In genomic region chr17:62064791-62065563, GRCh38 we compare ENCODE assay signal across 8 cellular contexts. TPM values are rescaled to one million over a fixed set of nuclear protein-coding genes. Genes with fewer than 3 reads are reported as not detected.
A peak's percentile ranks its signal among the peaks of the same experiment; 100 is the strongest.
DNase-seq lines count a peak whose midpoint lies in the region; ATAC-seq, FAIRE-seq and TF ChIP-seq lines count a peak whose summit lies in the region.

MED13 (minus strand) TSS chr17:62065278; CDS start chr17:62065205, 73 bp downstream.

- H3K27me3 ChIP-seq in mammary epithelial cell (ENCODE audit: insufficient read depth, low read length) = no peaks in the 10 kb centered on the region
- no peaks in the 10 kb centered on the region for H3K27me3 ChIP-seq in small intestine (ENCODE audit: control insufficient read depth in 2 of 2, insufficient read depth in 2 of 2, low read length in 2 of 2)

- peak within 1 kb of the TSS; percentile 97 for H3K27ac Mint-ChIP-seq in activated B cell treated with CpG ODN at 0.5 μM for 24 hours
- H3K27ac Mint-ChIP-seq in immature natural killer cell = peak within 1 kb of the TSS; percentile 92 to 99 (median 98)

- peaks cover 2% of the 10 kb centered on the region for H4K20me1 ChIP-seq in mammary epithelial cell (ENCODE audit: insufficient read depth, low read length)

- peak within 1 kb of the TSS; percentile 100 for H3K9ac ChIP-seq in mammary epithelial cell (ENCODE audit: insufficient read depth, low read length)

- H3K27ac ChIP-seq in mammary epithelial cell (ENCODE audit: insufficient read depth, low read depth, low read length) (peak within 1 kb of the TSS; percentile 96), small intestine (ENCODE audit: low read depth in 1 of 2, low read length in 1 of 2) (peak within 1 kb of the TSS; percentile 91 to 100)

- no peaks in the 10 kb centered on the region for H3K9me3 ChIP-seq in mammary epithelial cell (replicated peaks; ENCODE audit: insufficient read depth, low read length)
- no peaks in the 10 kb centered on the region for H3K9me3 ChIP-seq in small intestine (ENCODE audit: control insufficient read depth, low read depth)

- DNase-seq in AG09309 (ENCODE audit: low read depth) (no peak), GM19238 (ENCODE audit: insufficient read length, low spot score) (peak; percentile 37), Kasumi-1 (lab: John Stamatoyannopoulos, UW) (peak; percentile 49 to 52), activated B cell treated with CpG ODN at 0.5 μM for 24 hours (peak; percentile 58), mammary epithelial cell (peak; percentile 52), immature natural killer cell (peak; percentile 63 to 70 (median 66)), small intestine (peak; percentile 51), GF-D8 (lab: John Stamatoyannopoulos, UW) (no peak)

- FAIRE-seq in small intestine (lab: Jason Lieb, UNC) = no peak

- in situ Hi-C loops in mammary epithelial cell (cut with MboI; ENCODE audit: low sequenced_read_pairs in 2 of 2) = no loop called here

- POLR2A ChIA-PET in activated B cell treated with CpG ODN at 0.5 μM for 24 hours (lab: Charles Lee) = interaction anchor here (0.5 to 2.2 kb wide), 7 partner anchors 8 to 443 kb away, joined by 3 to 26 read pairs (median 4); partner anchors contain the start of gene INTS2

- peaks cover 35% of the 10 kb centered on the region for H3K4me1 Mint-ChIP-seq in activated B cell treated with CpG ODN at 0.5 μM for 24 hours
- peaks cover 41 to 51% of the 10 kb centered on the region in 2 donors for H3K4me1 Mint-ChIP-seq in immature natural killer cell

- CTCF ChIA-PET in activated B cell treated with CpG ODN at 0.5 μM for 24 hours (lab: Charles Lee) (interaction anchor here (0.7 to 1.5 kb wide), 9 partner anchors 36 to 429 kb away, joined by 3 to 26 read pairs (median 3); no protein-coding TSS in a partner anchor), mammary epithelial cell (lab: Charles Lee; ENCODE audit: low non-redundant PET) (interaction anchor here (0.6 to 1.0 kb wide), 4 partner anchors 10 to 353 kb away, joined by 3 to 24 read pairs (median 7); no protein-coding TSS in a partner anchor)

- H3K36me3 Mint-ChIP-seq in activated B cell treated with CpG ODN at 0.5 μM for 24 hours (ENCODE audit: low read depth) (peaks cover 43% of the 10 kb centered on the region), immature natural killer cell (peaks cover 0 to 4% (median 0%) of the 10 kb centered on the region in 3 donors)

- H3K27me3 Mint-ChIP-seq in activated B cell treated with CpG ODN at 0.5 μM for 24 hours = no peaks in the 10 kb centered on the region
- peaks cover 10 to 22% (median 12%) of the 10 kb centered on the region in 3 donors for H3K27me3 Mint-ChIP-seq in immature natural killer cell (ENCODE audit: low read depth in 3 of 3)

- BruUV-seq in mammary epithelial cell (replicated peaks; lab: Mats Ljungman, UMichigan) = no TSS peak

- dilution Hi-C loops in mammary epithelial cell (cut with HindIII; ENCODE audit: low sequenced_read_pairs) = no loop called here

- peak; percentile 21 for ATAC-seq in activated B cell treated with CpG ODN at 0.5 μM for 24 hours (ENCODE audit: low read depth)

- H3K4me1 ChIP-seq in mammary epithelial cell (ENCODE audit: insufficient read depth, low read length) (peaks cover 12% of the 10 kb centered on the region), small intestine (ENCODE audit: control insufficient read depth in 2 of 2, insufficient read depth in 1 of 2, low read depth in 1 of 2, low read length in 1 of 2) (peaks cover 0 to 2% of the 10 kb centered on the region in 2 donors)

- peaks cover 6% of the 10 kb centered on the region for H3K36me3 ChIP-seq in mammary epithelial cell (ENCODE audit: insufficient read depth, low read length)
- H3K36me3 ChIP-seq in small intestine (ENCODE audit: control insufficient read depth in 2 of 2, insufficient read depth in 2 of 2, low read length in 2 of 2) = peaks cover 0 to 2% of the 10 kb centered on the region in 2 donors

- H3K4me2 ChIP-seq in mammary epithelial cell (ENCODE audit: insufficient read depth, low read depth, low read length) = peak within 1 kb of the TSS; percentile 90

- H2AFZ ChIP-seq in mammary epithelial cell (ENCODE audit: low read depth, low read length) = peak within 1 kb of the TSS; percentile 97

- H3K79me2 ChIP-seq in mammary epithelial cell (ENCODE audit: insufficient read depth, low read length) = peaks cover 57% of the 10 kb centered on the region

- no peak for TF ChIP-seq CTCF in AG09309 (IDR thresholded peaks at IDR 0.05; ENCODE audit: control insufficient read depth, insufficient read depth, low read depth, low read length, missing control alignments)
- TF ChIP-seq CTCF in activated B cell treated with CpG ODN at 0.5 μM for 24 hours (IDR thresholded peaks at IDR 0.05) = no peak
- TF ChIP-seq CTCF in mammary epithelial cell (conservative IDR thresholded peaks at IDR 0.05 in 1 of 2, IDR thresholded peaks at IDR 0.05 in 1 of 2; ENCODE audit: extremely low read depth in 1 of 2, insufficient read depth in 1 of 2, low read depth in 1 of 2, low read length in 2 of 2) = no peak

- intact Hi-C loops in activated B cell treated with CpG ODN at 0.5 μM for 24 hours (cut with micrococcal nuclease) (loop anchor here (1.0 to 2.0 kb wide), 4 partner anchors 28 to 202 kb away; partner anchors contain the start of genes BRIP1 and INTS2), mammary epithelial cell (cut with micrococcal nuclease) (loop anchor here (1.0 to 10.0 kb wide), 3 partner anchors 44 to 230 kb away; partner anchors contain the start of gene BRIP1)

- H3K4me3 Mint-ChIP-seq in activated B cell treated with CpG ODN at 0.5 μM for 24 hours = peak within 1 kb of the TSS; percentile 96
- peak within 1 kb of the TSS; percentile 97 to 100 (median 98) for H3K4me3 Mint-ChIP-seq in immature natural killer cell

- WGBS in mammary epithelial cell (ENCODE audit: low coverage, missing lambda C conversion rate) = 0% methylated on average over 1 of the region's 79 CpGs
- 0% methylated on average over 35 to 78 of the region's 79 CpGs for WGBS in small intestine, 3 donors

- H3K4me3 ChIP-seq in AG09309 (ENCODE audit: control insufficient read depth, low read depth, low read length) = peak within 1 kb of the TSS; percentile 89
- H3K4me3 ChIP-seq in mammary epithelial cell (replicated peaks in 1 of 3; ENCODE audit: insufficient read depth in 1 of 3, low read depth in 2 of 3, low read length in 3 of 3) = peak within 1 kb of the TSS; percentile 92 to 99 (median 98)
- H3K4me3 ChIP-seq in small intestine (ENCODE audit: low read depth in 1 of 2, low read length in 2 of 2) = peak within 1 kb of the TSS; percentile 86 to 99

- H3K9me3 Mint-ChIP-seq in activated B cell treated with CpG ODN at 0.5 μM for 24 hours = no peaks in the 10 kb centered on the region
- no peaks in the 10 kb centered on the region for H3K9me3 Mint-ChIP-seq in immature natural killer cell

RNA-seq across cellular contexts. Expression of gene MED13, which starts in this region (rescaled TPM):
- 81.4 and 101 TPM in 2 replicates for total RNA-seq in activated B cell treated with CpG ODN at 0.5 μM for 24 hours
- total RNA-seq in mammary epithelial cell = 10 to 100 TPM; 50.1 to 79.9 TPM
- polyA plus RNA-seq in mammary epithelial cell = 20.5 TPM
- polyA minus RNA-seq in mammary epithelial cell = 146 TPM
- 1 to 10 TPM in 2 of 3 donors, under 1 TPM in 1; 0.30 to 5.1 (median 4.5) TPM for polyA plus RNA-seq in immature natural killer cell
- polyA plus RNA-seq in small intestine = 1 to 10 TPM; 7.3 to 10.0 (median 8.9) TPM

Comparison
In these comparisons a context has a peak if more than half of its experiments do, and no peak if none do; other contexts are left out.
1. DNase-seq: peak in GM19238 (single experiment), Kasumi-1 (2 of 2), activated B cell treated with CpG ODN at 0.5 μM for 24 hours (single experiment), mammary epithelial cell (single experiment), immature natural killer cell (3 of 3) and small intestine (single experiment); none in AG09309 (single experiment) and GF-D8 (single experiment).
2. Peak in every context shown above with its lines, with median percentiles within 50 percentile points of each other: H3K4me3 ChIP-seq.